Comparison of ENCODE assay signal across 8 cellular contexts in the genomic region with DNA sequence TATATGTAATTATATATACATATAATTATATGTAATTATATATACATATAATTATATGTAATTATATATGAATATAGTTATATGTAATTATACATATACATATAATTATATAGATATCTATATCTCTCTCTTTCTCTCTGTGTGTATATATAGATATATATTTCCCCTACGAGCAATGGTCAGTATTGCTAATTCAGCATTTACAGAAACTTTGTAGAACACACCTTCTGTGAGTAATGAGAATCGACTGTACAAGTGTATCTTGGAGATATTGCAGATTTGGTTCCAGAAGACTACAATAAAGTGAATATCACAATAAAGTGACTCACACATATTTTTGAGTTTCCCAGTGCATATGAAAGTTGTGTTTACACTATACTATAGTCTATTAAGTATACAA. TPM values are rescaled to one million over a fixed set of nuclear protein-coding genes. Genes with fewer than 3 reads are reported as not detected.
"Had no signal": no experiment of that assay in that cellular context is flagged by ENCODE, and none has a peak within 500 bp of the region (broad histone marks: within the 10 kb centered on the region; RNA-seq: fewer than 3 reads in every experiment).

No MANE protein-coding gene starts in this region.

- H3K9me3 Mint-ChIP-seq: GM23338, H9 had no signal

- H3K9ac ChIP-seq: KMS-11 had no signal

- H2AFZ ChIP-seq: GM23338 had no signal

- DNase-seq: HCEC 1CT had no signal

- H3K4me3 Mint-ChIP-seq: GM23338, H9 had no signal

- H3K4me2 ChIP-seq: GM23338, KMS-11 had no signal

- H3K27ac ChIP-seq: KMS-11 had no signal

- H3K4me3 ChIP-seq: GM23338 had no signal

- FAIRE-seq: H1, H54, HTR-8/SVneo had no signal

- H3K27ac Mint-ChIP-seq: GM23338, H9 had no signal

RNA-seq across cellular contexts. Expression of a gene that starts 33.7 kb away (rescaled TPM):
- total RNA-seq: H9, HT-29 had no signal
